ENCODE assay signal across 16 cellular contexts in genomic region chr11:17601206-17602075, GRCh38. TPM values are rescaled to one million over a fixed set of nuclear protein-coding genes. Genes with fewer than 3 reads are reported as not detected.
DNase-seq lines count a peak whose midpoint lies in the region; ATAC-seq, FAIRE-seq and TF ChIP-seq lines count a peak whose summit lies in the region.
"Had no signal": no experiment of that assay in that cellular context is flagged by ENCODE, and none has a peak within 500 bp of the region (broad histone marks: within the 10 kb centered on the region; RNA-seq: fewer than 3 reads in every experiment).

No MANE protein-coding gene starts in this region.

- no peak overlapping the region for H3K27ac ChIP-seq in testis
- H3K27ac ChIP-seq in pancreas: no peak overlapping the region
- H3K27ac ChIP-seq: body of pancreas had no signal

- no peaks in the 10 kb centered on the region for H3K36me3 Mint-ChIP-seq in activated naive CD4-positive, alpha-beta T cell treated with anti-CD3 and anti-CD28 coated beads, Interleukin-2, amount 10 ng/mL, durations not matched to agents 7 days and 5 days
- no peaks in the 10 kb centered on the region for H3K36me3 Mint-ChIP-seq in activated naive CD4-positive, alpha-beta T cell treated with anti-CD3 and anti-CD28 coated beads for 36 hours (ENCODE audit: low read depth)

- H3K9me3 Mint-ChIP-seq in activated naive CD4-positive, alpha-beta T cell treated with anti-CD3 and anti-CD28 coated beads, Interleukin-2, amount 10 ng/mL, durations not matched to agents 7 days and 5 days: no peaks in the 10 kb centered on the region
- H3K9me3 Mint-ChIP-seq in activated naive CD4-positive, alpha-beta T cell treated with anti-CD3 and anti-CD28 coated beads for 36 hours: no peaks in the 10 kb centered on the region
- H3K9me3 Mint-ChIP-seq: effector memory CD8-positive, alpha-beta T cell; stimulated activated naive CD8-positive, alpha-beta T cell treated with anti-CD3 and anti-CD28 coated beads, Interleukin-15, Interleukin-2, amounts not matched to agents 100 ng/mL and 50 ng/mL, for 24 hours had no signal

- no peaks in the 10 kb centered on the region for H3K36me3 ChIP-seq in testis (ENCODE audit: low read depth, missing control alignments)
- H3K36me3 ChIP-seq in pancreas: no peaks in the 10 kb centered on the region

- H3K27ac Mint-ChIP-seq in activated naive CD4-positive, alpha-beta T cell treated with anti-CD3 and anti-CD28 coated beads, Interleukin-2, amount 10 ng/mL, durations not matched to agents 7 days and 5 days: peak overlapping the region; percentile 38
- no peak overlapping the region for H3K27ac Mint-ChIP-seq in activated naive CD4-positive, alpha-beta T cell treated with anti-CD3 and anti-CD28 coated beads for 36 hours
- H3K27ac Mint-ChIP-seq: effector memory CD8-positive, alpha-beta T cell; stimulated activated naive CD8-positive, alpha-beta T cell treated with anti-CD3 and anti-CD28 coated beads, Interleukin-15, Interleukin-2, amounts not matched to agents 100 ng/mL and 50 ng/mL, for 24 hours had no signal

- H3K4me3 ChIP-seq in testis (no peak overlapping the region), pancreas (no peak overlapping the region)
- H3K4me3 ChIP-seq: body of pancreas had no signal

- no peak for ATAC-seq in pancreas
- ATAC-seq: body of pancreas; effector memory CD8-positive, alpha-beta T cell; right cardiac atrium had no signal

- H3K27me3 ChIP-seq in testis (no peaks in the 10 kb centered on the region), pancreas (no peaks in the 10 kb centered on the region)
- H3K27me3 ChIP-seq: body of pancreas had no signal

- H3K4me1 ChIP-seq in testis (no peaks in the 10 kb centered on the region), pancreas (no peaks in the 10 kb centered on the region)
- H3K4me1 ChIP-seq: body of pancreas had no signal

- H3K4me3 Mint-ChIP-seq in activated naive CD4-positive, alpha-beta T cell treated with anti-CD3 and anti-CD28 coated beads, Interleukin-2, amount 10 ng/mL, durations not matched to agents 7 days and 5 days: no peak overlapping the region
- no peak overlapping the region for H3K4me3 Mint-ChIP-seq in activated naive CD4-positive, alpha-beta T cell treated with anti-CD3 and anti-CD28 coated beads for 36 hours
- H3K4me3 Mint-ChIP-seq: effector memory CD8-positive, alpha-beta T cell; stimulated activated naive CD8-positive, alpha-beta T cell treated with anti-CD3 and anti-CD28 coated beads, Interleukin-15, Interleukin-2, amounts not matched to agents 100 ng/mL and 50 ng/mL, for 24 hours had no signal

- DNase-seq in activated naive CD4-positive, alpha-beta T cell treated with anti-CD3 and anti-CD28 coated beads, Interleukin-2, amount 10 ng/mL, durations not matched to agents 7 days and 5 days: no peak
- no peak for DNase-seq in activated naive CD4-positive, alpha-beta T cell treated with anti-CD3 and anti-CD28 coated beads for 36 hours
- DNase-seq in NCI-H69 (lab: John Stamatoyannopoulos, UW): peak; percentile 29
- peak; percentile 61 for DNase-seq in iPS-NIHi11 (ENCODE audit: low spot score)
- peak; percentile 5 for DNase-seq in testis
- no peak for DNase-seq in UCSD-AML1 (lab: John Stamatoyannopoulos, UW; ENCODE audit: unreplicated experiment)
- DNase-seq in pancreas: no peak
- no peak for DNase-seq in SW 1271 (lab: John Stamatoyannopoulos, UW)
- DNase-seq: activated CD4-positive, CD25-positive, alpha-beta regulatory T cell; body of pancreas; effector memory CD8-positive, alpha-beta T cell; kidney glomerular epithelial cell; NK-92 treated with Interleukin-12 subunit alpha and Interleukin-12 subunit beta, amount 100 ng/mL, for 24 hours; right cardiac atrium had no signal

- no peaks in the 10 kb centered on the region for H3K4me1 Mint-ChIP-seq in activated naive CD4-positive, alpha-beta T cell treated with anti-CD3 and anti-CD28 coated beads, Interleukin-2, amount 10 ng/mL, durations not matched to agents 7 days and 5 days
- peaks cover 3% of the 10 kb centered on the region for H3K4me1 Mint-ChIP-seq in activated naive CD4-positive, alpha-beta T cell treated with anti-CD3 and anti-CD28 coated beads for 36 hours (ENCODE audit: low read depth)

- WGBS in testis, 2 donors: 65 to 69% methylated on average over 11 of the region's 11 CpGs
- WGBS in pancreas, 2 donors: 48 to 56% methylated on average over 11 of the region's 11 CpGs

- H3K27me3 Mint-ChIP-seq in activated naive CD4-positive, alpha-beta T cell treated with anti-CD3 and anti-CD28 coated beads, Interleukin-2, amount 10 ng/mL, durations not matched to agents 7 days and 5 days: peaks cover 18% of the 10 kb centered on the region
- H3K27me3 Mint-ChIP-seq in activated naive CD4-positive, alpha-beta T cell treated with anti-CD3 and anti-CD28 coated beads for 36 hours (ENCODE audit: low read depth): no peaks in the 10 kb centered on the region
- H3K27me3 Mint-ChIP-seq: stimulated activated naive CD8-positive, alpha-beta T cell treated with anti-CD3 and anti-CD28 coated beads, Interleukin-15, Interleukin-2, amounts not matched to agents 100 ng/mL and 50 ng/mL, for 24 hours had no signal

- no peak for TF ChIP-seq POLR2A in testis (IDR thresholded peaks at IDR 0.05)

- TF ChIP-seq CTCF in testis (IDR thresholded peaks at IDR 0.05) (no peak), pancreas (IDR thresholded peaks at IDR 0.05) (no peak)

- FAIRE-seq in pancreas (lab: Jason Lieb, UNC): no peak
- FAIRE-seq: frontal cortex had no signal

- intact Hi-C loops in activated naive CD4-positive, alpha-beta T cell treated with anti-CD3 and anti-CD28 coated beads for 36 hours (cut with micrococcal nuclease): no loop called here
- intact Hi-C loops in testis (cut with DNase I; ENCODE audit: low total_unique reads) (no loop called here), pancreas (cut with DNase I) (no loop called here)

- CTCF ChIA-PET in activated naive CD4-positive, alpha-beta T cell treated with anti-CD3 and anti-CD28 coated beads, Interleukin-2, amount 10 ng/mL, durations not matched to agents 7 days and 5 days (lab: Charles Lee): interaction anchor here (1.0 to 2.5 kb wide), 3 partner anchors 129 to 380 kb away, joined by 3 to 17 read pairs (median 6); no protein-coding TSS in a partner anchor
- CTCF ChIA-PET in activated naive CD4-positive, alpha-beta T cell treated with anti-CD3 and anti-CD28 coated beads for 36 hours (lab: Charles Lee): interaction anchor here (0.6 to 2.8 kb wide), 5 partner anchors 19 to 763 kb away, joined by 3 to 15 read pairs (median 4); no protein-coding TSS in a partner anchor

- no peaks in the 10 kb centered on the region for H3K9me3 ChIP-seq in testis
- H3K9me3 ChIP-seq in pancreas: no peaks in the 10 kb centered on the region
- H3K9me3 ChIP-seq: body of pancreas had no signal

RNA-seq across cellular contexts. Expression of gene OTOG, which starts 54.4 kb away (rescaled TPM):
- not detected for total RNA-seq in activated naive CD4-positive, alpha-beta T cell treated with anti-CD3 and anti-CD28 coated beads for 36 hours
- total RNA-seq in testis (1 to 10 TPM; 2.2 to 2.9 TPM), pancreas (not detected)
- polyA plus RNA-seq in testis (ENCODE audit: insufficient read depth, low read depth, low replicate concordance) (4.2 TPM), pancreas (not detected)
- total RNA-seq: body of pancreas, right cardiac atrium had no signal
- polyA plus RNA-seq: right cardiac atrium had no signal

RNA-seq across cellular contexts. Expression of gene USH1C, which starts 57.2 kb away (rescaled TPM):
- not detected for total RNA-seq in activated naive CD4-positive, alpha-beta T cell treated with anti-CD3 and anti-CD28 coated beads for 36 hours
- 1 to 10 TPM; 1.2 TPM for total RNA-seq in testis
- 3.7 TPM for polyA plus RNA-seq in testis (ENCODE audit: insufficient read depth, low read depth, low replicate concordance)
- 1 to 10 TPM; 3.5 to 9.8 (median 7.6) TPM for total RNA-seq in pancreas
- polyA plus RNA-seq in pancreas: 10 to 100 TPM; 10.1 to 44.3 TPM
- total RNA-seq: frontal cortex had no signal

Comparison
In these comparisons a context has a peak if more than half of its experiments do, and no peak if none do; other contexts are left out.
1. DNase-seq: peak in NCI-H69 (single experiment), iPS-NIHi11 (single experiment) and testis (single experiment); none in activated naive CD4-positive, alpha-beta T cell treated with anti-CD3 and anti-CD28 coated beads, Interleukin-2, amount 10 ng/mL, durations not matched to agents 7 days and 5 days (single experiment), activated naive CD4-positive, alpha-beta T cell treated with anti-CD3 and anti-CD28 coated beads for 36 hours (single experiment), UCSD-AML1 (single experiment), pancreas (0 of 6) and SW 1271 (0 of 2).